30 cellular contexts compared by ENCODE assay signal in genomic region chr15:38709196-38709595, GRCh38.
"Had no signal": no experiment of that assay in that cellular context is flagged by ENCODE, and none has a peak within 500 bp of the region (broad histone marks: within the 10 kb centered on the region; RNA-seq: fewer than 3 reads in every experiment).

No MANE protein-coding gene starts in this region.

- DNase-seq: activated CD4-positive, alpha-beta T cell treated with anti-CD3 and anti-CD28 coated beads for 1 hour; activated CD4-positive, alpha-beta T cell treated with anti-CD3 and anti-CD28 coated beads, Interleukin-2, amount 50 U/mL, for 1 hour; activated CD8-positive, alpha-beta T cell treated with anti-CD3 and anti-CD28 coated beads for 36 hours; activated gamma-delta T cell treated with Interleukin-2 at 50 U/mL for 16 hours; activated naive CD4-positive, alpha-beta T cell treated with anti-CD3 and anti-CD28 coated beads, Interleukin-2, amount 50 U/mL, for 16 hours; activated T-cell treated with anti-CD3 and anti-CD28 coated beads, Interleukin-2, amount 50 U/mL, for 4 hours; amniotic stem cell; cerebellar nuclear complex; colonic mucosa; effector CD8-positive, alpha-beta T cell; head of caudate nucleus; hypothalamus; immature natural killer cell; kidney; left colon; mammary epithelial cell; naive thymus-derived CD4-positive, alpha-beta T cell; pancreas; retina; sigmoid colon; small intestine; stimulated activated CD4-positive, alpha-beta T cell treated with anti-CD3 and anti-CD28 coated beads, Interleukin-1b, Interleukin-23, amount 100 ng/mL, for 48 hours; stimulated activated naive B cell treated with anti-CD40 and anti-IgM and Interleukin-4, amounts not matched to agents 10 μg/mL and 1 μg/mL and 100 μg/mL, for 72 hours; T-helper 9 cell; tibial artery had no signal

- H3K36me3 Mint-ChIP-seq: immature natural killer cell; mesothelial cell of epicardium; naive thymus-derived CD4-positive, alpha-beta T cell; stimulated activated naive B cell treated with anti-CD40 and anti-IgM and Interleukin-4, amounts not matched to agents 10 μg/mL and 1 μg/mL and 100 μg/mL, for 72 hours had no signal

- H3K9me3 ChIP-seq: colonic mucosa, pancreas, prostate gland, sigmoid colon, suprapubic skin, tibial artery had no signal

- H3K9me3 Mint-ChIP-seq: activated CD8-positive, alpha-beta T cell treated with anti-CD3 and anti-CD28 coated beads for 36 hours; activated T-cell treated with anti-CD3 and anti-CD28 coated beads, Interleukin-2, amount 50 U/mL, for 4 hours; activated T-helper 17 cell treated with anti-CD3 and anti-CD28 coated beads, Interleukin-2, amount 50 U/mL, for 72 hours; immature natural killer cell; mesothelial cell of epicardium; naive thymus-derived CD4-positive, alpha-beta T cell; stimulated activated naive B cell treated with anti-CD40 and anti-IgM and Interleukin-4, amounts not matched to agents 10 μg/mL and 1 μg/mL and 100 μg/mL, for 72 hours; T-helper 1 cell treated with Interleukin-12 subunit alpha and Interleukin-12 subunit beta and Interleukin-4 antibody, amounts not matched to agents 30 μg/mL and 1 μg/mL, for 36 hours had no signal

- FAIRE-seq: kidney, pancreas, small intestine had no signal

- H3K4me1 ChIP-seq: pancreas, prostate gland, suprapubic skin had no signal

- H3K27ac ChIP-seq: colonic mucosa, pancreas, prostate gland, suprapubic skin, tibial artery had no signal

- H3K27ac Mint-ChIP-seq: activated CD8-positive, alpha-beta T cell treated with anti-CD3 and anti-CD28 coated beads for 36 hours; activated T-helper 17 cell treated with anti-CD3 and anti-CD28 coated beads, Interleukin-2, amount 50 U/mL, for 72 hours; immature natural killer cell; mesothelial cell of epicardium; naive thymus-derived CD4-positive, alpha-beta T cell; stimulated activated naive B cell treated with anti-CD40 and anti-IgM and Interleukin-4, amounts not matched to agents 10 μg/mL and 1 μg/mL and 100 μg/mL, for 72 hours; T-helper 1 cell treated with Interleukin-12 subunit alpha and Interleukin-12 subunit beta and Interleukin-4 antibody, amounts not matched to agents 30 μg/mL and 1 μg/mL, for 36 hours had no signal

- H3K4me3 Mint-ChIP-seq: activated CD8-positive, alpha-beta T cell treated with anti-CD3 and anti-CD28 coated beads for 36 hours; activated T-cell treated with anti-CD3 and anti-CD28 coated beads, Interleukin-2, amount 50 U/mL, for 4 hours; activated T-helper 17 cell treated with anti-CD3 and anti-CD28 coated beads, Interleukin-2, amount 50 U/mL, for 72 hours; immature natural killer cell; mesothelial cell of epicardium; naive thymus-derived CD4-positive, alpha-beta T cell; stimulated activated naive B cell treated with anti-CD40 and anti-IgM and Interleukin-4, amounts not matched to agents 10 μg/mL and 1 μg/mL and 100 μg/mL, for 72 hours; T-helper 1 cell treated with Interleukin-12 subunit alpha and Interleukin-12 subunit beta and Interleukin-4 antibody, amounts not matched to agents 30 μg/mL and 1 μg/mL, for 36 hours had no signal

- H3K4me3 ChIP-seq: colonic mucosa, pancreas, prostate gland, sigmoid colon, suprapubic skin, tibial artery had no signal

- H3K36me3 ChIP-seq: colonic mucosa, pancreas, prostate gland, sigmoid colon, suprapubic skin, tibial artery had no signal

- H3K27me3 ChIP-seq: colonic mucosa, pancreas, sigmoid colon, suprapubic skin had no signal

- ATAC-seq: activated CD8-positive, alpha-beta T cell treated with anti-CD3 and anti-CD28 coated beads for 36 hours; activated T-cell treated with anti-CD3 and anti-CD28 coated beads, Interleukin-2, amount 50 U/mL, for 4 hours; activated T-helper 17 cell treated with anti-CD3 and anti-CD28 coated beads, Interleukin-2, amount 50 U/mL, for 72 hours; naive thymus-derived CD4-positive, alpha-beta T cell; pancreas; stimulated activated naive B cell treated with anti-CD40 and anti-IgM and Interleukin-4, amounts not matched to agents 10 μg/mL and 1 μg/mL and 100 μg/mL, for 72 hours had no signal

- H3K4me1 Mint-ChIP-seq: activated T-helper 17 cell treated with anti-CD3 and anti-CD28 coated beads, Interleukin-2, amount 50 U/mL, for 72 hours; immature natural killer cell; stimulated activated naive B cell treated with anti-CD40 and anti-IgM and Interleukin-4, amounts not matched to agents 10 μg/mL and 1 μg/mL and 100 μg/mL, for 72 hours had no signal
